6 cellular contexts compared by ENCODE assay signal in the genomic region with DNA sequence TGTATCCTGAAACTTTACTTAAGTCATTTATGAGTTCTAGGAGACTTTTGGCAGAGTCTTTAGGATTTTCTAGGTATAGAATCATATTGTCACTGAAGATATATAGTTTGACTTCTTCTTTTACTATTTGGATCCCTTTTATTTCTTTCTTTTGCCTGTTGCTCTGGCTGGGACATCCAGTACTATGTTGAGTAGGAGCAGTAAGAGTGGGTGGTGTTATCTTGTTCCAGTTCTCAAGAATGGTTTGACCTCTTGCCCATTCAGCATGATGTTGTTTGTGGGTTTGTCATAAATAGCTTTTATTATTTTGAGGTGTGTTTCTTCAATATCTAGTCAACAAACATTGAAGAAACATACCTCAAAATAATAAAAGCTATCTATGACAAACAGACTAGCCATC. TPM values are rescaled to one million over a fixed set of nuclear protein-coding genes. Genes with fewer than 3 reads are reported as not detected.
"Had no signal": no experiment of that assay in that cellular context is flagged by ENCODE, and none has a peak within 500 bp of the region (broad histone marks: within the 10 kb centered on the region; RNA-seq: fewer than 3 reads in every experiment).

No MANE protein-coding gene starts in this region.

- H3K27ac ChIP-seq: HL-60 had no signal

- DNase-seq: H9, HCEC 1CT had no signal

- H3K4me3 ChIP-seq: GM23338 had no signal

- H3K4me3 Mint-ChIP-seq: GM23338, H9, IgD-negative memory B cell had no signal

- H2AFZ ChIP-seq: GM23338 had no signal

- H3K4me1 Mint-ChIP-seq: IgD-negative memory B cell had no signal

- H3K9me3 Mint-ChIP-seq: GM23338, H9 had no signal

- H3K27ac Mint-ChIP-seq: GM23338, H9, IgD-negative memory B cell had no signal

- H3K36me3 Mint-ChIP-seq: IgD-negative memory B cell had no signal

- H3K4me2 ChIP-seq: GM23338 had no signal

- ATAC-seq: GM23338, HepG2 had no signal

RNA-seq across cellular contexts. Expression of gene LIN7A, which starts 35.0 kb away (rescaled TPM):
- polyA plus RNA-seq: IgD-negative memory B cell had no signal
